ENCODE assay signal across 1 cellular context in genomic region chr19:45423589-45424190, GRCh38.
TF ChIP-seq lines count a peak whose summit lies in the region.

Gene ERCC1, minus strand, starts transcription at chr19:45423917. Its CDS starts 543 bp downstream, at chr19:45423374.

TF ChIP-seq in HEK293, 187 proteins besides CTCF, POLR2A, EP300 and RAD21 (continued from another document and continues in another):
- TF ChIP-seq ZNF488 (tag by site-specific recombination; IDR thresholded peaks at IDR 0.05): no peak
- peak; percentile 27 for TF ChIP-seq ZBTB26 (tag by site-specific recombination; optimal IDR thresholded peaks at IDR 0.05)
- no peak for TF ChIP-seq FEZF1 (tag by site-specific recombination; IDR thresholded peaks at IDR 0.05)
- TF ChIP-seq ZBTB11 (tag by site-specific recombination; conservative IDR thresholded peaks at IDR 0.05; ENCODE audit: low read depth): peak; percentile 90
- TF ChIP-seq ZNF707 (tag by site-specific recombination; IDR thresholded peaks at IDR 0.05): no peak
- TF ChIP-seq TRIM28 (IDR thresholded peaks at IDR 0.05; ENCODE audit: borderline replicate concordance, low read length): no peak
- TF ChIP-seq ZNF37A (tag by site-specific recombination; IDR thresholded peaks at IDR 0.05): no peak
- TF ChIP-seq ZNF302 (tag by site-specific recombination; IDR thresholded peaks at IDR 0.05; ENCODE audit: low read depth): no peak
- TF ChIP-seq ZNF175 (tag by site-specific recombination; IDR thresholded peaks at IDR 0.05): no peak
- TF ChIP-seq ZNF629 (tag by site-specific recombination; IDR thresholded peaks at IDR 0.05): 0 out of 2 replicates have a peak, but pooled peaks have one; percentile 37
- TF ChIP-seq ZNF223 (tag by site-specific recombination; IDR thresholded peaks at IDR 0.05): no peak
- no peak for TF ChIP-seq ZNF560 (tag by site-specific recombination; IDR thresholded peaks at IDR 0.05; ENCODE audit: borderline replicate concordance)
- TF ChIP-seq ZBTB49 (tag by site-specific recombination; IDR thresholded peaks at IDR 0.05; ENCODE audit: low read depth): no peak
- TF ChIP-seq ZNF704 (tag by site-specific recombination; IDR thresholded peaks at IDR 0.05): no peak
- TF ChIP-seq ZBTB7A (tag by site-specific recombination; IDR thresholded peaks at IDR 0.05; ENCODE audit: low read depth): no peak
- no peak for TF ChIP-seq YY2 (tag by site-specific recombination; IDR thresholded peaks at IDR 0.05)
- TF ChIP-seq GLIS1 (tag by site-specific recombination; IDR thresholded peaks at IDR 0.05): peak; percentile 91
- no peak for TF ChIP-seq ZNF654 (tag by site-specific recombination; IDR thresholded peaks at IDR 0.05; ENCODE audit: low read depth)
- no peak for TF ChIP-seq ZNF677 (tag by site-specific recombination; IDR thresholded peaks at IDR 0.05)
- no peak for TF ChIP-seq ZNF658 (tag by site-specific recombination; IDR thresholded peaks at IDR 0.05)
- TF ChIP-seq ZNF521 (tag by site-specific recombination; IDR thresholded peaks at IDR 0.05): no peak
- TF ChIP-seq OVOL3 (tag by site-specific recombination; IDR thresholded peaks at IDR 0.05): no peak
- TF ChIP-seq ZSCAN23 (tag by site-specific recombination; IDR thresholded peaks at IDR 0.05): no peak
- TF ChIP-seq ZBTB10 (tag by site-specific recombination; IDR thresholded peaks at IDR 0.05): no peak
- peak; percentile 76 for TF ChIP-seq ZEB2 (tag by site-specific recombination; IDR thresholded peaks at IDR 0.05)
- TF ChIP-seq ZNF510 (tag by site-specific recombination; IDR thresholded peaks at IDR 0.05; ENCODE audit: insufficient replicate concordance): no peak
- TF ChIP-seq ZNF423 (tag by site-specific recombination; IDR thresholded peaks at IDR 0.05): peak; percentile 35; the same call in 1 of the 2 replicates
- peak; percentile 96 for TF ChIP-seq SP2 (tag by site-specific recombination; IDR thresholded peaks at IDR 0.05)
- peak; percentile 55 for TF ChIP-seq BCL11A (tag by site-specific recombination; IDR thresholded peaks at IDR 0.05; ENCODE audit: low read depth)
- no peak for TF ChIP-seq ZNF664 (tag by site-specific recombination; IDR thresholded peaks at IDR 0.05)
- no peak for TF ChIP-seq ZNF791 (tag by site-specific recombination; IDR thresholded peaks at IDR 0.05)
- TF ChIP-seq ZNF596 (tag by site-specific recombination; IDR thresholded peaks at IDR 0.05): no peak
- TF ChIP-seq GLIS2 (tag by site-specific recombination; IDR thresholded peaks at IDR 0.05): peak; percentile 87
- no peak for TF ChIP-seq ZNF514 (tag by site-specific recombination; IDR thresholded peaks at IDR 0.05)
- TF ChIP-seq ZNF202 (tag by site-specific recombination; IDR thresholded peaks at IDR 0.05; ENCODE audit: borderline replicate concordance): no peak
- no peak for TF ChIP-seq ZNF48 (tag by site-specific recombination; IDR thresholded peaks at IDR 0.05)
- no peak for TF ChIP-seq KLF1 (tag by site-specific recombination; IDR thresholded peaks at IDR 0.05)
- no peak for TF ChIP-seq ZNF248 (tag by site-specific recombination; IDR thresholded peaks at IDR 0.05)
- no peak for TF ChIP-seq ZNF133 (tag by site-specific recombination; IDR thresholded peaks at IDR 0.05)
- TF ChIP-seq ZNF324 (tag by site-specific recombination; IDR thresholded peaks at IDR 0.05): no peak
- 0 out of 2 replicates have a peak, but pooled peaks have one; percentile 45 for TF ChIP-seq KLF9 (tag by site-specific recombination; IDR thresholded peaks at IDR 0.05; ENCODE audit: low read depth)
- no peak for TF ChIP-seq ZSCAN16 (tag by site-specific recombination; IDR thresholded peaks at IDR 0.05)
- TF ChIP-seq KLF17 (tag by site-specific recombination; IDR thresholded peaks at IDR 0.05): no peak
- TF ChIP-seq PRDM10 (tag by site-specific recombination; IDR thresholded peaks at IDR 0.05): peak; percentile 80
- no peak; the same call in 1 of the 2 replicates for TF ChIP-seq ELK4 (IDR thresholded peaks at IDR 0.05; ENCODE audit: borderline replicate concordance, low read depth, low read length)
- TF ChIP-seq BCL6B (tag by site-specific recombination; IDR thresholded peaks at IDR 0.05): no peak
